9 cellular contexts compared by ENCODE assay signal in the genomic region with DNA sequence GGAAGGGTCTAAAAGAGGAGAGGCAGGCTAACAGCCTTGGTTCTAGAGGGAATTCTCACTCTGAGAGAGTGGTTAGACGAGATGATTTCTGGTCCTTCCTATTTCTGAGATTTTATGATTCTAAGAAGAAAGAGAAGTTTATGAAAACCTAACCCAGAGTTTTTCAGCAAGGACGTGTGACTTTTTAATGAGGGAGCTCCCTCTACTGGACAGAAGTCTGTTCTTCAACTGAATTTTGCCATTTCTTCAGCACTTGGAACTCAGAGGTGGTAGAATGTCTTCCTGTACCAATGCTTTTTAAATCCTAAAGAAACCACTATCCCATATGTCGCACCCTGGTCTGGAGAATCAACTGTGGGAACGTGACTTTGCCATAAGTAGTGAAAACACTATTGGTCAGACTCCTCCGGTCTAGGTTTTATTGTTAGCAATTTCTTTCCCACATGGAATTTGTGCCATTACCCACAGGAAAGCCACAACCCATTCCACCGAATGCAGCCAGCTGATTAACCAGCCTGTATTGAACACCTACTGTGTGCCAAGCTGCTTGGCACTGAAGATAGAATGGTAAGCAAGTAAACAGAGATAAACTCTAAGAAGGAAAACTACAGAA.
A peak's percentile ranks its signal among the peaks of the same experiment; 100 is the strongest.
DNase-seq lines count a peak whose midpoint lies in the region; ATAC-seq and TF ChIP-seq lines count a peak whose summit lies in the region.
"Had no signal": no experiment of that assay in that cellular context is flagged by ENCODE, and none has a peak within 500 bp of the region (broad histone marks: within the 10 kb centered on the region; RNA-seq: fewer than 3 reads in every experiment).

No MANE protein-coding gene starts in this region.

- TF ChIP-seq POLR2A in heart left ventricle (IDR thresholded peaks at IDR 0.05) (no peak), Peyer's patch (IDR thresholded peaks at IDR 0.05) (no peak)

- no peaks in the 10 kb centered on the region for H3K79me2 ChIP-seq in neural cell (replicated peaks; ENCODE audit: insufficient read depth, low read length)

- no peak overlapping the region for H2AFZ ChIP-seq in neural cell (ENCODE audit: low read depth, low read length)

- H3K27me3 ChIP-seq in heart left ventricle (no peaks in the 10 kb centered on the region), Peyer's patch (no peaks in the 10 kb centered on the region), neural cell (ENCODE audit: insufficient read depth, low read depth, low read length) (no peaks in the 10 kb centered on the region)

- intact Hi-C loops in heart left ventricle (cut with DNase I) (loop anchor here in 2 of 10 donors (5.0 to 10.0 kb wide), 2 partner anchors 190 to 497 kb away; no protein-coding TSS in a partner anchor), Right ventricle myocardium inferior (cut with DNase I) (no loop called here)

- TF ChIP-seq RAD21 in neural cell (conservative IDR thresholded peaks at IDR 0.05) = peak; percentile 88

- no peaks in the 10 kb centered on the region for H3K36me3 ChIP-seq in heart left ventricle
- no peaks in the 10 kb centered on the region for H3K36me3 ChIP-seq in Peyer's patch
- no peaks in the 10 kb centered on the region for H3K36me3 ChIP-seq in neural cell (ENCODE audit: insufficient read depth, low read length)

- H3K9ac ChIP-seq in neural cell (ENCODE audit: low read length) = no peak overlapping the region

- ATAC-seq in heart left ventricle (no peak), Right ventricle myocardium inferior (no peak), HG03139 (IDR thresholded peaks at IDR 0.05; ENCODE audit: unreplicated experiment) (peak; percentile 55), HG03097 (IDR thresholded peaks at IDR 0.05; ENCODE audit: low FRiP score, unreplicated experiment) (no peak)
- ATAC-seq: stimulated activated naive CD8-positive, alpha-beta T cell treated with anti-CD3 and anti-CD28 coated beads, Interleukin-15, amount 100 ng/mL, for 72 hours had no signal

- no peak for DNase-seq in heart left ventricle
- no peak for DNase-seq in Right ventricle myocardium inferior (ENCODE audit: missing footprints)
- no peak for DNase-seq in Peyer's patch
- peak; percentile 42 for DNase-seq in epidermal melanocyte (ENCODE audit: insufficient read length, low spot score)
- DNase-seq in NCI-H187 treated with DMSO at 0.1 percent for 48 hours (lab: John Stamatoyannopoulos, UW) = no peak

- no peaks in the 10 kb centered on the region for H4K20me1 ChIP-seq in neural cell (ENCODE audit: insufficient read depth)

- TF ChIP-seq CTCF in heart left ventricle (IDR thresholded peaks at IDR 0.05) (peak; percentile 51 to 81 (median 68)), Peyer's patch (IDR thresholded peaks at IDR 0.05) (peak in 5 of 6 experiments; percentile 26 to 51 (median 41)), neural cell (IDR thresholded peaks at IDR 0.05; ENCODE audit: poor library complexity, severe bottlenecking) (peak; percentile 85)

- no peaks in the 10 kb centered on the region for H3K4me1 ChIP-seq in heart left ventricle
- no peaks in the 10 kb centered on the region for H3K4me1 ChIP-seq in Peyer's patch

- 19 to 28% (median 25%) methylated on average over 6 of the region's 6 CpGs for WGBS in heart left ventricle, 4 donors

- H3F3A ChIP-seq in neural cell (ENCODE audit: insufficient read depth, low read length, poor library complexity, severe bottlenecking) = no peaks in the 10 kb centered on the region

- H3K4me3 ChIP-seq in heart left ventricle (no peak overlapping the region), Peyer's patch (no peak overlapping the region), neural cell (ENCODE audit: low read length) (no peak overlapping the region)

- no peaks in the 10 kb centered on the region for H3K9me2 ChIP-seq in neural cell (ENCODE audit: insufficient read depth, low read length)

- H3K27ac ChIP-seq in heart left ventricle (no peak overlapping the region), Peyer's patch (no peak overlapping the region), neural cell (ENCODE audit: low read length) (no peak overlapping the region)

- H3K4me2 ChIP-seq in neural cell (ENCODE audit: low read length) = no peak overlapping the region

- H3K9me3 ChIP-seq in heart left ventricle (no peaks in the 10 kb centered on the region), Peyer's patch (no peaks in the 10 kb centered on the region), neural cell (ENCODE audit: low read length) (no peaks in the 10 kb centered on the region)

- no peak for TF ChIP-seq EP300 in neural cell (conservative IDR thresholded peaks at IDR 0.05; ENCODE audit: poor library complexity, severe bottlenecking)

TF ChIP-seq in neural cell, 6 proteins besides CTCF, POLR2A, EP300 and RAD21:
- TF ChIP-seq POLR2AphosphoS5 (IDR thresholded peaks at IDR 0.05) (no peak), MXI1 (conservative IDR thresholded peaks at IDR 0.05; ENCODE audit: poor library complexity, severe bottlenecking) (no peak), EZH2 (IDR thresholded peaks at IDR 0.05; ENCODE audit: borderline replicate concordance, insufficient read depth, low read length, poor library complexity, severe bottlenecking) (no peak), SMC3 (conservative IDR thresholded peaks at IDR 0.05; ENCODE audit: poor library complexity) (peak; percentile 81), TAF1 (IDR thresholded peaks at IDR 0.05; ENCODE audit: low read depth) (no peak)
- TF ChIP-seq, protein P1, sequence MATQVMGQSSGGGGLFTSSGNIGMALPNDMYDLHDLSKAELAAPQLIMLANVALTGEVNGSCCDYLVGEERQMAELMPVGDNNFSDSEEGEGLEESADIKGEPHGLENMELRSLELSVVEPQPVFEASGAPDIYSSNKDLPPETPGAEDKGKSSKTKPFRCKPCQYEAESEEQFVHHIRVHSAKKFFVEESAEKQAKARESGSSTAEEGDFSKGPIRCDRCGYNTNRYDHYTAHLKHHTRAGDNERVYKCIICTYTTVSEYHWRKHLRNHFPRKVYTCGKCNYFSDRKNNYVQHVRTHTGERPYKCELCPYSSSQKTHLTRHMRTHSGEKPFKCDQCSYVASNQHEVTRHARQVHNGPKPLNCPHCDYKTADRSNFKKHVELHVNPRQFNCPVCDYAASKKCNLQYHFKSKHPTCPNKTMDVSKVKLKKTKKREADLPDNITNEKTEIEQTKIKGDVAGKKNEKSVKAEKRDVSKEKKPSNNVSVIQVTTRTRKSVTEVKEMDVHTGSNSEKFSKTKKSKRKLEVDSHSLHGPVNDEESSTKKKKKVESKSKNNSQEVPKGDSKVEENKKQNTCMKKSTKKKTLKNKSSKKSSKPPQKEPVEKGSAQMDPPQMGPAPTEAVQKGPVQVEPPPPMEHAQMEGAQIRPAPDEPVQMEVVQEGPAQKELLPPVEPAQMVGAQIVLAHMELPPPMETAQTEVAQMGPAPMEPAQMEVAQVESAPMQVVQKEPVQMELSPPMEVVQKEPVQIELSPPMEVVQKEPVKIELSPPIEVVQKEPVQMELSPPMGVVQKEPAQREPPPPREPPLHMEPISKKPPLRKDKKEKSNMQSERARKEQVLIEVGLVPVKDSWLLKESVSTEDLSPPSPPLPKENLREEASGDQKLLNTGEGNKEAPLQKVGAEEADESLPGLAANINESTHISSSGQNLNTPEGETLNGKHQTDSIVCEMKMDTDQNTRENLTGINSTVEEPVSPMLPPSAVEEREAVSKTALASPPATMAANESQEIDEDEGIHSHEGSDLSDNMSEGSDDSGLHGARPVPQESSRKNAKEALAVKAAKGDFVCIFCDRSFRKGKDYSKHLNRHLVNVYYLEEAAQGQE (IDR thresholded peaks at IDR 0.05; ENCODE audit: borderline replicate concordance) = no peak
TF ChIP-seq in neural cell: peak in this region for 1.
